ENCODE assay signal across 9 cellular contexts in genomic region chr1:44810101-44810761, GRCh38. TPM values are rescaled to one million over a fixed set of nuclear protein-coding genes. Genes with fewer than 3 reads are reported as not detected.
DNase-seq lines count a peak whose midpoint lies in the region; ATAC-seq, FAIRE-seq and TF ChIP-seq lines count a peak whose summit lies in the region.
"Had no signal": no experiment of that assay in that cellular context is flagged by ENCODE, and none has a peak within 500 bp of the region (broad histone marks: within the 10 kb centered on the region; RNA-seq: fewer than 3 reads in every experiment).

No MANE protein-coding gene starts in this region.

- peak overlapping the region; percentile 100 for H3K27ac ChIP-seq in HepG2 (ENCODE audit: extremely low read length, insufficient read depth, low read length)
- H3K27ac ChIP-seq in stomach smooth muscle (ENCODE audit: low read length): peak overlapping the region; percentile 98

- H3K27me3 ChIP-seq in HepG2 (ENCODE audit: control insufficient read depth in 1 of 2, insufficient read depth in 2 of 2, low read length in 2 of 2): no peaks in the 10 kb centered on the region
- H3K27me3 ChIP-seq in stomach smooth muscle (ENCODE audit: control insufficient read depth in 1 of 2, insufficient read depth in 2 of 2, low read length in 2 of 2): no peaks in the 10 kb centered on the region

- intact Hi-C loops in HepG2 (cut with micrococcal nuclease; ENCODE audit: unreplicated experiment): no loop called here

- H3K9me3 ChIP-seq in HepG2 (ENCODE audit: low read length) (no peaks in the 10 kb centered on the region), stomach smooth muscle (ENCODE audit: control insufficient read depth in 2 of 2, low read length in 2 of 2) (no peaks in the 10 kb centered on the region)

- ATAC-seq in HepG2: no peak
- ATAC-seq in HG02973 (IDR thresholded peaks at IDR 0.05; ENCODE audit: unreplicated experiment): no peak

- TF ChIP-seq CTCF in AG09309 (IDR thresholded peaks at IDR 0.05; ENCODE audit: control insufficient read depth, insufficient read depth, low read depth, low read length, missing control alignments) (no peak), astrocyte of the cerebellum (IDR thresholded peaks at IDR 0.05; ENCODE audit: low read depth, low read length, missing control alignments) (no peak), HepG2 (CRISPR knock-in tag; IDR thresholded peaks at IDR 0.05) (no peak)

- CTCF ChIA-PET in HepG2 (lab: Yijun Ruan, JAX; ENCODE audit: low intra/inter-chr PET ratio, low total read pairs): interaction anchor here (1.0 kb wide), 1 partner anchor 10 kb away, joined by 3 read pairs; the partner anchor contains the start of gene PLK3

- 91% methylated on average over 4 of the region's 12 CpGs for whole genome bisulfite sequencing in HepG2 (ENCODE audit: low lambda C conversion rate)

- no peak for DNase-seq in AG09309 (ENCODE audit: low read depth)
- DNase-seq in NCI-H345 (lab: John Stamatoyannopoulos, UW): peak; percentile 68
- DNase-seq in astrocyte of the cerebellum (ENCODE audit: low read depth): no peak
- DNase-seq in HepG2 (ENCODE audit: low spot score): no peak
- DNase-seq in KBM-7: no peak
- no peak for DNase-seq in COLO668 (lab: John Stamatoyannopoulos, UW; ENCODE audit: unreplicated experiment)

- H4K20me1 ChIP-seq in HepG2 (ENCODE audit: insufficient read depth, low read length): no peaks in the 10 kb centered on the region

- in situ Hi-C loops in astrocyte of the cerebellum (cut with HindIII; ENCODE audit: low sequenced_read_pairs): no loop called here
- in situ Hi-C loops in HepG2 (cut with HindIII; ENCODE audit: extremely low pct_ligation_motif_present, low pct_unique_long_range_greater_than_20kb): no loop called here
- in situ Hi-C loops in KBM-7 (cut with MboI; ENCODE audit: low pct_unique_long_range_greater_than_20kb, low sequenced_read_pairs): no loop called here

- H3K4me3 ChIP-seq in AG09309 (ENCODE audit: control insufficient read depth, low read depth, low read length) (peak overlapping the region; percentile 42), astrocyte of the cerebellum (ENCODE audit: low read depth, low read length) (peak overlapping the region; percentile 23), HepG2 (replicated peaks in 1 of 3; ENCODE audit: insufficient read depth in 1 of 3, low read depth in 2 of 3, low read length in 3 of 3) (peak overlapping the region in 1 of 3 experiments; percentile 87; a peak in 1 of 6 replicates), stomach smooth muscle (ENCODE audit: low read length in 2 of 2) (no peak overlapping the region)

- H3K36me3 ChIP-seq in HepG2 (replicated peaks in 1 of 2; ENCODE audit: control insufficient read depth in 1 of 2, insufficient read depth in 2 of 2, low read length in 2 of 2): peaks cover 0 to 10% of the 10 kb centered on the region in 2 experiments; a peak in 1 of 5 replicates
- peaks cover 4 to 5% of the 10 kb centered on the region in 2 donors for H3K36me3 ChIP-seq in stomach smooth muscle (ENCODE audit: control insufficient read depth in 2 of 2, insufficient read depth in 2 of 2, low read length in 2 of 2)

- H2AFZ ChIP-seq in HepG2 (ENCODE audit: low read length): no peak overlapping the region

- peaks cover 11% of the 10 kb centered on the region for H3K79me2 ChIP-seq in HepG2 (ENCODE audit: insufficient read depth, low read length)

- BruUV-seq in HepG2 (replicated peaks; lab: Mats Ljungman, UMichigan): no TSS peak

- TF ChIP-seq EP300 in HepG2 (IDR thresholded peaks at IDR 0.05; ENCODE audit: low read depth in 2 of 2, low read length in 2 of 2) (no peak), HepG2 (CRISPR knock-in tag; IDR thresholded peaks at IDR 0.05; ENCODE audit: borderline replicate concordance) (no peak)

- H3K4me1 ChIP-seq in HepG2 (ENCODE audit: insufficient read depth, low read length) (peaks cover 76% of the 10 kb centered on the region), stomach smooth muscle (ENCODE audit: control insufficient read depth, insufficient read depth, low read length) (peaks cover 69% of the 10 kb centered on the region)

- POLR2A ChIA-PET in HepG2 (lab: Yijun Ruan, JAX): interaction anchor here (1.8 to 12.9 kb wide), 11 partner anchors 11 to 493 kb away, joined by 3 to 570 read pairs (median 28); partner anchors contain the start of genes EIF2B3, HECTD3, PLK3 and RPS8

- peak overlapping the region; percentile 98 for H3K4me2 ChIP-seq in HepG2 (ENCODE audit: low read depth, low read length)

- no peak for TF ChIP-seq RAD21 in HepG2 (CRISPR knock-in tag; IDR thresholded peaks at IDR 0.05)

- no peak for FAIRE-seq in HepG2 (lab: Jason Lieb, UNC)

- peak overlapping the region; percentile 99 for H3K9ac ChIP-seq in HepG2 (ENCODE audit: insufficient read depth, low read depth, low read length)
- peak overlapping the region; percentile 16 to 36 for H3K9ac ChIP-seq in stomach smooth muscle (ENCODE audit: low read length in 2 of 2)

- TF ChIP-seq POLR2A in HepG2 (IDR thresholded peaks at IDR 0.05; ENCODE audit: insufficient read depth in 1 of 2, low read depth in 2 of 2, low read length in 2 of 2): no peak

RNA-seq across cellular contexts. Expression of gene BTBD19, which starts 1.9 kb away (rescaled TPM):
- total RNA-seq in HepG2 (2016; rRNA removed; fragmentation: Illumina TruSeq; extraction: Trizol): 1.0 and 2.7 TPM in 2 replicates
- total RNA-seq in HepG2 (2016; cell fraction: cytosol; rRNA removed; fragmentation: Illumina TruSeq; extraction: Trizol; ENCODE audit: low read depth): 0.51 and 0.97 TPM in 2 replicates
- 0.62 and 3.0 TPM in 2 replicates for total RNA-seq in HepG2 (2016; cell fraction: insoluble cytoplasmic fraction; rRNA removed; fragmentation: Illumina TruSeq; extraction: Trizol)
- 0.87 and 1.1 TPM in 2 replicates for total RNA-seq in HepG2 (2016; cell fraction: membrane; rRNA removed; fragmentation: Illumina TruSeq; extraction: Trizol)
- 3.1 and 5.3 TPM in 2 replicates for total RNA-seq in HepG2 (2016; cell fraction: nucleus; rRNA removed; fragmentation: Illumina TruSeq; extraction: Trizol)
- polyA plus RNA-seq in HepG2 (2011; rRNA removed): 6.7 and 8.8 TPM in 2 replicates
- polyA plus RNA-seq in HepG2 (2011; cell fraction: cytosol; rRNA removed): 1.8 and 2.0 TPM in 2 replicates
- 38.3 and 42.2 TPM in 2 replicates for polyA plus RNA-seq in HepG2 (2011; cell fraction: nucleus; rRNA removed)
- 2.6 and 2.7 TPM in 2 replicates for polyA plus RNA-seq in HepG2 (2012)
- 0.37 and 0.49 TPM in 2 replicates for polyA plus RNA-seq in HepG2 (2016; cell fraction: cytosol; fragmentation: Illumina TruSeq; extraction: Trizol; ENCODE audit: low read depth)
- 0.70 and 1.9 TPM in 2 replicates for polyA plus RNA-seq in HepG2 (2016; cell fraction: insoluble cytoplasmic fraction; fragmentation: Illumina TruSeq; extraction: Trizol; ENCODE audit: low read depth)
- polyA plus RNA-seq in HepG2 (2016; cell fraction: membrane; fragmentation: Illumina TruSeq; extraction: Trizol; ENCODE audit: low read depth): 0.30 and 0.79 TPM in 2 replicates
- 10.8 and 15.7 TPM in 2 replicates for polyA plus RNA-seq in HepG2 (2016; cell fraction: nucleus; fragmentation: Illumina TruSeq; extraction: Trizol; ENCODE audit: insufficient read depth, low read depth)
- 1.2 and 11.3 TPM in 2 replicates for polyA minus RNA-seq in HepG2 (2011; rRNA and poly(A)+ RNA removed; ENCODE audit: low replicate concordance)
- 1.8 and 2.0 TPM in 2 replicates for polyA minus RNA-seq in HepG2 (2011; cell fraction: cytosol; rRNA and poly(A)+ RNA removed)
- 12.0 and 16.5 TPM in 2 replicates for polyA minus RNA-seq in HepG2 (2011; cell fraction: nucleus; rRNA and poly(A)+ RNA removed)

RNA-seq across cellular contexts. Expression of gene DYNLT4, which starts 3.1 kb away (rescaled TPM):
- total RNA-seq in HepG2 (2016; rRNA removed; fragmentation: Illumina TruSeq; extraction: Trizol): 0.77 TPM in 1 of 2 replicates, not detected in the other
- total RNA-seq in HepG2 (2016; cell fraction: cytosol; rRNA removed; fragmentation: Illumina TruSeq; extraction: Trizol; ENCODE audit: low read depth): 0.91 and 2.1 TPM in 2 replicates
- 0.93 TPM in 1 of 2 replicates, not detected in the other for total RNA-seq in HepG2 (2016; cell fraction: insoluble cytoplasmic fraction; rRNA removed; fragmentation: Illumina TruSeq; extraction: Trizol)
- 2.0 and 2.1 TPM in 2 replicates for total RNA-seq in HepG2 (2016; cell fraction: membrane; rRNA removed; fragmentation: Illumina TruSeq; extraction: Trizol)
- total RNA-seq in HepG2 (2016; cell fraction: nucleus; rRNA removed; fragmentation: Illumina TruSeq; extraction: Trizol): 0.91 and 2.1 TPM in 2 replicates
- polyA plus RNA-seq in HepG2 (2011; rRNA removed): not detected in 2 replicates
- 0.25 TPM in 1 of 2 replicates, not detected in the other for polyA plus RNA-seq in HepG2 (2011; cell fraction: cytosol; rRNA removed)
- 0.55 and 1.4 TPM in 2 replicates for polyA plus RNA-seq in HepG2 (2011; cell fraction: nucleus; rRNA removed)
- not detected in 2 replicates for polyA plus RNA-seq in HepG2 (2012)
- not detected in 2 replicates for polyA plus RNA-seq in HepG2 (2016; cell fraction: cytosol; fragmentation: Illumina TruSeq; extraction: Trizol; ENCODE audit: low read depth)
- not detected in 2 replicates for polyA plus RNA-seq in HepG2 (2016; cell fraction: insoluble cytoplasmic fraction; fragmentation: Illumina TruSeq; extraction: Trizol; ENCODE audit: low read depth)
- not detected in 2 replicates for polyA plus RNA-seq in HepG2 (2016; cell fraction: membrane; fragmentation: Illumina TruSeq; extraction: Trizol; ENCODE audit: low read depth)
- polyA plus RNA-seq in HepG2 (2016; cell fraction: nucleus; fragmentation: Illumina TruSeq; extraction: Trizol; ENCODE audit: insufficient read depth, low read depth): not detected in 2 replicates
- 3.7 TPM in 1 of 2 replicates, not detected in the other for polyA minus RNA-seq in HepG2 (2011; rRNA and poly(A)+ RNA removed; ENCODE audit: low replicate concordance)
- polyA minus RNA-seq in HepG2 (2011; cell fraction: cytosol; rRNA and poly(A)+ RNA removed): 0.88 TPM in 1 of 2 replicates, not detected in the other
- polyA minus RNA-seq in HepG2 (2011; cell fraction: nucleus; rRNA and poly(A)+ RNA removed): 3.4 and 10.9 TPM in 2 replicates
- total RNA-seq: epithelial cell of proximal tubule had no signal

RNA-seq across cellular contexts. Expression of gene PLK3, which starts 10.1 kb away (rescaled TPM):
- total RNA-seq in HepG2 (2016; rRNA removed; fragmentation: Illumina TruSeq; extraction: Trizol): 4.5 and 9.8 TPM in 2 replicates
- total RNA-seq in HepG2 (2016; cell fraction: cytosol; rRNA removed; fragmentation: Illumina TruSeq; extraction: Trizol; ENCODE audit: low read depth): 10.4 and 10.6 TPM in 2 replicates
- total RNA-seq in HepG2 (2016; cell fraction: insoluble cytoplasmic fraction; rRNA removed; fragmentation: Illumina TruSeq; extraction: Trizol): 3.0 and 11.4 TPM in 2 replicates
- total RNA-seq in HepG2 (2016; cell fraction: membrane; rRNA removed; fragmentation: Illumina TruSeq; extraction: Trizol): 7.7 and 8.3 TPM in 2 replicates
- 14.5 and 18.3 TPM in 2 replicates for total RNA-seq in HepG2 (2016; cell fraction: nucleus; rRNA removed; fragmentation: Illumina TruSeq; extraction: Trizol)
- 16.9 and 23.4 TPM in 2 replicates for polyA plus RNA-seq in HepG2 (2011; rRNA removed)
- 7.7 and 8.3 TPM in 2 replicates for polyA plus RNA-seq in HepG2 (2011; cell fraction: cytosol; rRNA removed)
- 101 and 106 TPM in 2 replicates for polyA plus RNA-seq in HepG2 (2011; cell fraction: nucleus; rRNA removed)
- 4.3 and 8.5 TPM in 2 replicates for polyA plus RNA-seq in HepG2 (2012)
- polyA plus RNA-seq in HepG2 (2016; cell fraction: cytosol; fragmentation: Illumina TruSeq; extraction: Trizol; ENCODE audit: low read depth): 2.2 and 2.4 TPM in 2 replicates
- 5.2 and 6.6 TPM in 2 replicates for polyA plus RNA-seq in HepG2 (2016; cell fraction: insoluble cytoplasmic fraction; fragmentation: Illumina TruSeq; extraction: Trizol; ENCODE audit: low read depth)
- polyA plus RNA-seq in HepG2 (2016; cell fraction: membrane; fragmentation: Illumina TruSeq; extraction: Trizol; ENCODE audit: low read depth): 3.1 and 3.6 TPM in 2 replicates
- 41.8 and 43.4 TPM in 2 replicates for polyA plus RNA-seq in HepG2 (2016; cell fraction: nucleus; fragmentation: Illumina TruSeq; extraction: Trizol; ENCODE audit: insufficient read depth, low read depth)
- 10.1 and 27.4 TPM in 2 replicates for polyA minus RNA-seq in HepG2 (2011; rRNA and poly(A)+ RNA removed; ENCODE audit: low replicate concordance)
- polyA minus RNA-seq in HepG2 (2011; cell fraction: cytosol; rRNA and poly(A)+ RNA removed): 5.1 and 11.4 TPM in 2 replicates
- polyA minus RNA-seq in HepG2 (2011; cell fraction: nucleus; rRNA and poly(A)+ RNA removed): 37.5 and 48.6 TPM in 2 replicates

RNA-seq across cellular contexts. Expression of gene BEST4, which starts 22.3 kb away (rescaled TPM):
- 1.4 TPM in 2 replicates for total RNA-seq in HepG2 (2016; rRNA removed; fragmentation: Illumina TruSeq; extraction: Trizol)
- total RNA-seq in HepG2 (2016; cell fraction: cytosol; rRNA removed; fragmentation: Illumina TruSeq; extraction: Trizol; ENCODE audit: low read depth): 0.40 and 0.62 TPM in 2 replicates
- total RNA-seq in HepG2 (2016; cell fraction: insoluble cytoplasmic fraction; rRNA removed; fragmentation: Illumina TruSeq; extraction: Trizol): 1.4 and 1.5 TPM in 2 replicates
- 1.0 TPM in 2 replicates for total RNA-seq in HepG2 (2016; cell fraction: membrane; rRNA removed; fragmentation: Illumina TruSeq; extraction: Trizol)
- total RNA-seq in HepG2 (2016; cell fraction: nucleus; rRNA removed; fragmentation: Illumina TruSeq; extraction: Trizol): 0.63 and 1.2 TPM in 2 replicates
- 0.71 and 0.77 TPM in 2 replicates for polyA plus RNA-seq in HepG2 (2011; rRNA removed)
- 0.91 and 1.0 TPM in 2 replicates for polyA plus RNA-seq in HepG2 (2011; cell fraction: cytosol; rRNA removed)
- 0.93 and 1.1 TPM in 2 replicates for polyA plus RNA-seq in HepG2 (2011; cell fraction: nucleus; rRNA removed)
- polyA plus RNA-seq in HepG2 (2012): 1.1 and 1.4 TPM in 2 replicates
- polyA plus RNA-seq in HepG2 (2016; cell fraction: cytosol; fragmentation: Illumina TruSeq; extraction: Trizol; ENCODE audit: low read depth): 0.60 and 0.74 TPM in 2 replicates
- 2.0 TPM in 2 replicates for polyA plus RNA-seq in HepG2 (2016; cell fraction: insoluble cytoplasmic fraction; fragmentation: Illumina TruSeq; extraction: Trizol; ENCODE audit: low read depth)
- 0.73 and 0.86 TPM in 2 replicates for polyA plus RNA-seq in HepG2 (2016; cell fraction: membrane; fragmentation: Illumina TruSeq; extraction: Trizol; ENCODE audit: low read depth)
- 1.5 and 1.8 TPM in 2 replicates for polyA plus RNA-seq in HepG2 (2016; cell fraction: nucleus; fragmentation: Illumina TruSeq; extraction: Trizol; ENCODE audit: insufficient read depth, low read depth)
- 0.26 and 0.35 TPM in 2 replicates for polyA minus RNA-seq in HepG2 (2011; rRNA and poly(A)+ RNA removed; ENCODE audit: low replicate concordance)
- 0.59 and 0.62 TPM in 2 replicates for polyA minus RNA-seq in HepG2 (2011; cell fraction: cytosol; rRNA and poly(A)+ RNA removed)
- polyA minus RNA-seq in HepG2 (2011; cell fraction: nucleus; rRNA and poly(A)+ RNA removed): 0.25 and 0.52 TPM in 2 replicates

RNA-seq across cellular contexts. Expression of gene PTCH2, which starts 32.8 kb away (rescaled TPM):
- 0.18 and 0.60 TPM in 2 replicates for total RNA-seq in HepG2 (2016; rRNA removed; fragmentation: Illumina TruSeq; extraction: Trizol)
- 1.0 and 1.3 TPM in 2 replicates for total RNA-seq in HepG2 (2016; cell fraction: cytosol; rRNA removed; fragmentation: Illumina TruSeq; extraction: Trizol; ENCODE audit: low read depth)
- 0.36 and 0.52 TPM in 2 replicates for total RNA-seq in HepG2 (2016; cell fraction: insoluble cytoplasmic fraction; rRNA removed; fragmentation: Illumina TruSeq; extraction: Trizol)
- total RNA-seq in HepG2 (2016; cell fraction: membrane; rRNA removed; fragmentation: Illumina TruSeq; extraction: Trizol): 0.45 and 0.46 TPM in 2 replicates
- 1.3 and 2.2 TPM in 2 replicates for total RNA-seq in HepG2 (2016; cell fraction: nucleus; rRNA removed; fragmentation: Illumina TruSeq; extraction: Trizol)
- 1.5 and 1.7 TPM in 2 replicates for polyA plus RNA-seq in HepG2 (2011; rRNA removed)
- polyA plus RNA-seq in HepG2 (2011; cell fraction: cytosol; rRNA removed): 0.90 and 1.3 TPM in 2 replicates
- 5.9 and 6.6 TPM in 2 replicates for polyA plus RNA-seq in HepG2 (2011; cell fraction: nucleus; rRNA removed)
- 1.0 and 1.1 TPM in 2 replicates for polyA plus RNA-seq in HepG2 (2012)
- polyA plus RNA-seq in HepG2 (2016; cell fraction: cytosol; fragmentation: Illumina TruSeq; extraction: Trizol; ENCODE audit: low read depth): 0.27 and 0.43 TPM in 2 replicates
- polyA plus RNA-seq in HepG2 (2016; cell fraction: insoluble cytoplasmic fraction; fragmentation: Illumina TruSeq; extraction: Trizol; ENCODE audit: low read depth): 0.28 and 0.33 TPM in 2 replicates
- 0.42 and 0.57 TPM in 2 replicates for polyA plus RNA-seq in HepG2 (2016; cell fraction: membrane; fragmentation: Illumina TruSeq; extraction: Trizol; ENCODE audit: low read depth)
- 2.9 and 3.2 TPM in 2 replicates for polyA plus RNA-seq in HepG2 (2016; cell fraction: nucleus; fragmentation: Illumina TruSeq; extraction: Trizol; ENCODE audit: insufficient read depth, low read depth)
- 0.26 and 1.5 TPM in 2 replicates for polyA minus RNA-seq in HepG2 (2011; rRNA and poly(A)+ RNA removed; ENCODE audit: low replicate concordance)
- 2.2 and 2.5 TPM in 2 replicates for polyA minus RNA-seq in HepG2 (2011; cell fraction: cytosol; rRNA and poly(A)+ RNA removed)
- 1.2 and 1.3 TPM in 2 replicates for polyA minus RNA-seq in HepG2 (2011; cell fraction: nucleus; rRNA and poly(A)+ RNA removed)
- total RNA-seq: epithelial cell of proximal tubule had no signal

Comparison
In these comparisons a context has a peak if more than half of its experiments do, and no peak if none do; other contexts are left out.
1. H3K4me3 ChIP-seq: peak in AG09309 (single experiment) and astrocyte of the cerebellum (single experiment); none in stomach smooth muscle (0 of 2).